ENCODE assay signal across 1 cellular context in genomic region chr15:64701051-64701450, GRCh38.
TF ChIP-seq lines count a peak whose summit lies in the region.

No MANE protein-coding gene starts in this region.

TF ChIP-seq in GM12878, 131 proteins besides CTCF, POLR2A, EP300 and RAD21 (continued from another document):
- TF ChIP-seq, protein P1, sequence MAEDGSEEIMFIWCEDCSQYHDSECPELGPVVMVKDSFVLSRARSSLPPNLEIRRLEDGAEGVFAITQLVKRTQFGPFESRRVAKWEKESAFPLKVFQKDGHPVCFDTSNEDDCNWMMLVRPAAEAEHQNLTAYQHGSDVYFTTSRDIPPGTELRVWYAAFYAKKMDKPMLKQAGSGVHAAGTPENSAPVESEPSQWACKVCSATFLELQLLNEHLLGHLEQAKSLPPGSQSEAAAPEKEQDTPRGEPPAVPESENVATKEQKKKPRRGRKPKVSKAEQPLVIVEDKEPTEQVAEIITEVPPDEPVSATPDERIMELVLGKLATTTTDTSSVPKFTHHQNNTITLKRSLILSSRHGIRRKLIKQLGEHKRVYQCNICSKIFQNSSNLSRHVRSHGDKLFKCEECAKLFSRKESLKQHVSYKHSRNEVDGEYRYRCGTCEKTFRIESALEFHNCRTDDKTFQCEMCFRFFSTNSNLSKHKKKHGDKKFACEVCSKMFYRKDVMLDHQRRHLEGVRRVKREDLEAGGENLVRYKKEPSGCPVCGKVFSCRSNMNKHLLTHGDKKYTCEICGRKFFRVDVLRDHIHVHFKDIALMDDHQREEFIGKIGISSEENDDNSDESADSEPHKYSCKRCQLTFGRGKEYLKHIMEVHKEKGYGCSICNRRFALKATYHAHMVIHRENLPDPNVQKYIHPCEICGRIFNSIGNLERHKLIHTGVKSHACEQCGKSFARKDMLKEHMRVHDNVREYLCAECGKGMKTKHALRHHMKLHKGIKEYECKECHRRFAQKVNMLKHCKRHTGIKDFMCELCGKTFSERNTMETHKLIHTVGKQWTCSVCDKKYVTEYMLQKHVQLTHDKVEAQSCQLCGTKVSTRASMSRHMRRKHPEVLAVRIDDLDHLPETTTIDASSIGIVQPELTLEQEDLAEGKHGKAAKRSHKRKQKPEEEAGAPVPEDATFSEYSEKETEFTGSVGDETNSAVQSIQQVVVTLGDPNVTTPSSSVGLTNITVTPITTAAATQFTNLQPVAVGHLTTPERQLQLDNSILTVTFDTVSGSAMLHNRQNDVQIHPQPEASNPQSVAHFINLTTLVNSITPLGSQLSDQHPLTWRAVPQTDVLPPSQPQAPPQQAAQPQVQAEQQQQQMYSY (CRISPR knock-in tag; IDR thresholded peaks at IDR 0.05): no peak
